In the genomic region with DNA sequence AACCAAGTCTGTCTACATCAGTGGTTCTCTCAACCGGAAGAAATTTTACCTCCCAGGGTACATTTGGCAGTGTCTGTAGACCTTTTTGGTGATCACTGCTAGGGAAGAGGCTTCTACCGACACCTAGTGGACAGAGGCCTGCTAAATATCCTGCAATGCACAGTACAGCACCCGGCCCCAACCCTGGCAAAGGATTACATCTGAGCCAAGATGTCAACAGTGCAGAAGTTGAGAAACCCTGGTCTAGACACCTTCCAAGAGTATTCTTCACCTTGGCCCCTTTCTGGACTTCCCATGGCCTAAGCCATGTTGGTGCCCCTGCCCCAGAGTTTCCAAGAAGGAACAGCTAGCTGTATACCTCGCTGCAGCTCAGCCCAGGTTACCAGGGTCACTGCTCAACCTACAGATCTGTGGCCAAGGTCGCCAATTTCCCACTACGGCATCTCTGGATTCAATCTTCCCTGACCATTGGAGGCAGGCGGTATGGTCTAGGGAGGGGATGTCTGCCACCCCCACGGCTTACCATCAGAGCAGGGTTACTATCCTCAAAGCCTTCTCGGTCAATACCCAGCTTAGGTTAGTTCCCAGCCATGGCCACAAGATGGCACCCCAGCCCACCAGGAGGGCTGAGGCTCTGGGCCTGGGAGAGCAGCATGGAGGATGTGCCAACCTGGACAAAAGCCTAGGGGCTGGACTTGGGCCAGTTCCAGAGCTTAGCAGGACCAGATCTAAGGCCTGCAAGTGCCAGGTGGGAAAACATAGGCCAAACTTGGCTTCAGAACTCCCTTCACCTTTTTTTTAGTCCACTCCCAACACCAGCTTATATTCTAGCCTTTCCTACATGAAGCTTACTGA, we compare ENCODE assay signal across 8 cellular contexts. TPM values are rescaled to one million over a fixed set of nuclear protein-coding genes. Genes with fewer than 3 reads are reported as not detected.
DNase-seq lines count a peak whose midpoint lies in the region; ATAC-seq and TF ChIP-seq lines count a peak whose summit lies in the region.

No MANE protein-coding gene starts in this region.

- H3K9me3 Mint-ChIP-seq in activated T-cell treated with anti-CD3 and anti-CD28 coated beads, Interleukin-2, amount 50 U/mL, for 24 hours = no peaks in the 10 kb centered on the region
- no peaks in the 10 kb centered on the region for H3K9me3 Mint-ChIP-seq in neural crest cell

- no peaks in the 10 kb centered on the region for H3K9me2 ChIP-seq in PC-3 (replicated peaks; ENCODE audit: low read length)

- H3K27me3 Mint-ChIP-seq in activated T-cell treated with anti-CD3 and anti-CD28 coated beads, Interleukin-2, amount 50 U/mL, for 24 hours = peaks cover 63% of the 10 kb centered on the region
- H3K27me3 Mint-ChIP-seq in neural crest cell (ENCODE audit: low read depth) = peaks cover 58% of the 10 kb centered on the region

- peaks cover 3% of the 10 kb centered on the region for H3K4me1 Mint-ChIP-seq in activated T-cell treated with anti-CD3 and anti-CD28 coated beads, Interleukin-2, amount 50 U/mL, for 24 hours (ENCODE audit: low read depth)
- peaks cover 6% of the 10 kb centered on the region for H3K4me1 Mint-ChIP-seq in neural crest cell

- H3K9ac ChIP-seq in DND-41 (ENCODE audit: low read depth, low read length) = no peak overlapping the region
- H3K9ac ChIP-seq in PC-3 (ENCODE audit: low read length) = no peak overlapping the region

- H3K27ac Mint-ChIP-seq in activated T-cell treated with anti-CD3 and anti-CD28 coated beads, Interleukin-2, amount 50 U/mL, for 24 hours = no peak overlapping the region
- no peak overlapping the region for H3K27ac Mint-ChIP-seq in neural crest cell (ENCODE audit: unreplicated experiment)

- CTCF ChIA-PET in PC-3 (lab: Charles Lee) = interaction anchor here (0.7 to 1.9 kb wide), 16 partner anchors 9 to 255 kb away, joined by 3 to 23 read pairs (median 4); partner anchors contain the start of gene MYOD1

- intact Hi-C loops in PC-3 (cut with micrococcal nuclease) = loop anchor here (1.0 to 10.0 kb wide), 5 partner anchors 96 to 248 kb away; no protein-coding TSS in a partner anchor

- POLR2A ChIA-PET in PC-3 (lab: Charles Lee; ENCODE audit: unreplicated experiment) = interaction anchor here (0.6 kb wide), 1 partner anchor 347 kb away, joined by 4 read pairs; no protein-coding TSS in a partner anchor

- ATAC-seq in DND-41 (ENCODE audit: insufficient read depth, low read depth) (peak; percentile 98), GM21825 (IDR thresholded peaks at IDR 0.05; ENCODE audit: unreplicated experiment) (peak; percentile 67), PC-3 (peak; percentile 82), thoracic aorta (ENCODE audit: insufficient number of reproducible peaks, low FRiP score, low read depth) (no peak)

- H3K4me3 ChIP-seq in DND-41 (ENCODE audit: low read depth in 1 of 2, low read length in 2 of 2) = no peak overlapping the region
- H3K4me3 ChIP-seq in PC-3 (ENCODE audit: low read length) = no peak overlapping the region
- no peak overlapping the region for H3K4me3 ChIP-seq in fibroblast of mammary gland (ENCODE audit: control insufficient read depth, low read depth, low read length)
- no peak overlapping the region for H3K4me3 ChIP-seq in thoracic aorta

- peak; percentile 76 for DNase-seq in DND-41
- DNase-seq in PC-3 = peak; percentile 91
- DNase-seq in activated T-cell treated with anti-CD3 and anti-CD28 coated beads, Interleukin-2, amount 50 U/mL, for 24 hours = peak; percentile 78
- peak; percentile 72 for DNase-seq in fibroblast of mammary gland (ENCODE audit: low read depth)
- DNase-seq in neural crest cell (ENCODE audit: low read depth, low spot score) = peak; percentile 87
- DNase-seq in thoracic aorta (ENCODE audit: low spot score) = peak; percentile 31

- H3K27ac ChIP-seq in DND-41 (ENCODE audit: low read length) (no peak overlapping the region), PC-3 (ENCODE audit: low read length) (no peak overlapping the region), thoracic aorta (no peak overlapping the region)

- TF ChIP-seq CTCF in DND-41 (IDR thresholded peaks at IDR 0.05; ENCODE audit: borderline replicate concordance, extremely low read depth, low read length, poor library complexity, severe bottlenecking) (peak; percentile 93), LNCAP (IDR thresholded peaks at IDR 0.05) (peak; percentile 95), PC-3 (conservative IDR thresholded peaks at IDR 0.05; ENCODE audit: low read depth, low read length) (peak; percentile 71), fibroblast of mammary gland (conservative IDR thresholded peaks at IDR 0.05; ENCODE audit: control insufficient read depth, insufficient read depth, low read depth, low read length) (peak; percentile 91), neural crest cell (conservative IDR thresholded peaks at IDR 0.05) (peak; percentile 82), thoracic aorta (IDR thresholded peaks at IDR 0.05) (peak; percentile 83)

- H3K4me1 ChIP-seq in DND-41 (ENCODE audit: insufficient read depth, low read length) = no peaks in the 10 kb centered on the region
- H3K4me1 ChIP-seq in PC-3 (ENCODE audit: insufficient read depth, low read length) = no peaks in the 10 kb centered on the region
- H3K4me1 ChIP-seq in thoracic aorta (ENCODE audit: control insufficient read depth in 1 of 2, low read depth in 2 of 2) = peaks cover 11 to 17% of the 10 kb centered on the region in 2 donors

- no peaks in the 10 kb centered on the region for H3K36me3 Mint-ChIP-seq in activated T-cell treated with anti-CD3 and anti-CD28 coated beads, Interleukin-2, amount 50 U/mL, for 24 hours (ENCODE audit: low read depth)
- H3K36me3 Mint-ChIP-seq in neural crest cell (ENCODE audit: low read depth) = no peaks in the 10 kb centered on the region

- H3K27me3 ChIP-seq in DND-41 (ENCODE audit: insufficient read depth, low read length, poor library complexity) = no peaks in the 10 kb centered on the region
- peaks cover 23% of the 10 kb centered on the region for H3K27me3 ChIP-seq in PC-3 (ENCODE audit: low read length)
- no peaks in the 10 kb centered on the region for H3K27me3 ChIP-seq in thoracic aorta (replicated peaks; ENCODE audit: insufficient read depth)

- BruUV-seq in PC-3 (replicated peaks; lab: Mats Ljungman, UMichigan) = no TSS peak

- H2AFZ ChIP-seq in DND-41 (ENCODE audit: low read depth, low read length) = no peak overlapping the region
- H2AFZ ChIP-seq in PC-3 (ENCODE audit: low read length) = no peak overlapping the region

- H3K79me2 ChIP-seq in DND-41 (ENCODE audit: insufficient read depth, low read length) (no peaks in the 10 kb centered on the region), PC-3 (ENCODE audit: low read length) (no peaks in the 10 kb centered on the region)

- H3K4me3 Mint-ChIP-seq in activated T-cell treated with anti-CD3 and anti-CD28 coated beads, Interleukin-2, amount 50 U/mL, for 24 hours = no peak overlapping the region
- H3K4me3 Mint-ChIP-seq in neural crest cell = peak overlapping the region; percentile 82

- H3K9me3 ChIP-seq in DND-41 (ENCODE audit: insufficient read depth, low read length, severe bottlenecking) = no peaks in the 10 kb centered on the region
- no peaks in the 10 kb centered on the region for H3K9me3 ChIP-seq in PC-3 (ENCODE audit: low read length)
- no peaks in the 10 kb centered on the region for H3K9me3 ChIP-seq in thoracic aorta

- no peaks in the 10 kb centered on the region for H3F3A ChIP-seq in PC-3 (ENCODE audit: low read length, unreplicated experiment)

- H4K20me1 ChIP-seq in DND-41 (ENCODE audit: insufficient read depth, low read length) (no peaks in the 10 kb centered on the region), PC-3 (ENCODE audit: low read length) (no peaks in the 10 kb centered on the region)

- H3K4me2 ChIP-seq in DND-41 (ENCODE audit: insufficient read depth, low read length) (no peak overlapping the region), PC-3 (ENCODE audit: low read length) (no peak overlapping the region)

- no peaks in the 10 kb centered on the region for H3K36me3 ChIP-seq in DND-41 (ENCODE audit: insufficient read depth, low read length)
- no peaks in the 10 kb centered on the region for H3K36me3 ChIP-seq in PC-3 (ENCODE audit: low read depth, low read length)
- no peaks in the 10 kb centered on the region for H3K36me3 ChIP-seq in thoracic aorta

RNA-seq across cellular contexts. Expression of gene KCNC1, which starts 3.7 kb away (rescaled TPM):
- not detected in 2 replicates for total RNA-seq in PC-3 (2014; rRNA removed)
- total RNA-seq in neural crest cell = 10.2 and 10.9 TPM in 2 replicates
- total RNA-seq in thoracic aorta = not detected

RNA-seq across cellular contexts. Expression of gene MYOD1, which starts 11.5 kb away (rescaled TPM):
- not detected in 2 replicates for total RNA-seq in PC-3 (2014; rRNA removed)
- total RNA-seq in neural crest cell = not detected in 2 replicates
- not detected for total RNA-seq in thoracic aorta

Comparison
In these comparisons a context has a peak if more than half of its experiments do, and no peak if none do; other contexts are left out.
1. DNase-seq: peak in every context shown above with its lines; median percentile 91 in PC-3; 87 in neural crest cell; 78 in activated T-cell treated with anti-CD3 and anti-CD28 coated beads, Interleukin-2, amount 50 U/mL, for 24 hours; 76 in DND-41; 72 in fibroblast of mammary gland; 31 in thoracic aorta.
2. RNA of gene KCNC1, which starts 3.7 kb away (total RNA-seq): 10.2 to 10.9 TPM in neural crest cell; not detected in PC-3 and not detected in thoracic aorta; every median in the first group is over 10 times any median in the second.
3. Peak in every context shown above with its lines, with median percentiles within 50 percentile points of each other: CTCF ChIP-seq.